Comparison of ENCODE assay signal across 9 cellular contexts in the genomic region with DNA sequence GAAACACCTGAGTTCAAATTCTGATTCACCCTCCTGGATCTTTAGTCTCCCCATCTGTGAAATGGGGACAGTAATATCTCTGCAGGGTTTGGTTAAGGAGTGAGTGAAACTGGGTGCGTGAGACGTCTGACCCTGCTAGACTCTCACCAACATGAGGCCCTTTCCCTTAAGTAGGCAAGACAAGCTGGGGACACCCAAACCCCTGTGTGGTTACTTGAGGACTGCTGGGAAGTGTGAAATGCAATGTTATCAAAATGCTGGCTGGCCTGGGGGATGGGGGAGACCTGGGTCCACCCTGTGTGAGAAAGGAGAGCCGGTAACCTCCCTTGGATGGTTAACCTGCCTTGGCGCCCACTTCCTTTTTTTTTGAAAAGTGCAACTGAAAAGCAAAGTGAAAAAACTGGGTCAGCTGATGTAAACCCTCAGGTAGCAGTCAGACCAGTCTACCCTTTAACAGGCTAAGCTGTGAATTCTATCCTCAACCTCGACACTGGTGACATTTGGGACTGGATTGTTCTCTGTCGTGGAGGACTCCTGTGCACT.
A peak's percentile ranks its signal among the peaks of the same experiment; 100 is the strongest.
DNase-seq lines count a peak whose midpoint lies in the region; ATAC-seq and TF ChIP-seq lines count a peak whose summit lies in the region.
"Had no signal": no experiment of that assay in that cellular context is flagged by ENCODE, and none has a peak within 500 bp of the region (broad histone marks: within the 10 kb centered on the region; RNA-seq: fewer than 3 reads in every experiment).

No MANE protein-coding gene starts in this region.

- H3K23ac ChIP-seq in neuronal stem cell (ENCODE audit: low read depth, low read length, poor library complexity): no peak overlapping the region

- no peak overlapping the region for H2BK15ac ChIP-seq in neuronal stem cell (ENCODE audit: low read length)

- no peak overlapping the region for H4K91ac ChIP-seq in neuronal stem cell (ENCODE audit: low read depth, low read length, poor library complexity)

- no peaks in the 10 kb centered on the region for H3K79me2 ChIP-seq in hepatocyte

- H3K4me1 ChIP-seq in neuronal stem cell (ENCODE audit: control insufficient read depth in 2 of 2, insufficient read depth in 1 of 2, low read depth in 1 of 2, low read length in 2 of 2): peaks cover 5 to 6% of the 10 kb centered on the region in 2 donors
- H3K4me1 ChIP-seq in hepatocyte (ENCODE audit: insufficient read depth): no peaks in the 10 kb centered on the region

- H3K4me3 ChIP-seq in neuronal stem cell (ENCODE audit: low read length in 2 of 2): no peak overlapping the region
- no peak overlapping the region for H3K4me3 ChIP-seq in hepatocyte
- H3K4me3 ChIP-seq: BLaER1 had no signal

- peak; percentile 87 for ATAC-seq in HG02870 (IDR thresholded peaks at IDR 0.05; ENCODE audit: unreplicated experiment)

- peak overlapping the region; percentile 73 for H3K27ac Mint-ChIP-seq in activated naive CD4-positive, alpha-beta T cell treated with anti-CD3 and anti-CD28 coated beads for 36 hours
- peak overlapping the region; percentile 85 for H3K27ac Mint-ChIP-seq in T-helper 1 cell treated with Interleukin-12 subunit alpha and Interleukin-12 subunit beta and Interleukin-4 antibody, amounts not matched to agents 30 μg/mL and 1 μg/mL, for 36 hours
- peak overlapping the region; percentile 64 for H3K27ac Mint-ChIP-seq in stimulated activated naive CD8-positive, alpha-beta T cell treated with anti-CD3 and anti-CD28 coated beads, Interleukin-15, Interleukin-2, amounts not matched to agents 100 ng/mL and 50 ng/mL, for 24 hours

- no peak overlapping the region for H3K9ac ChIP-seq in neuronal stem cell (ENCODE audit: low read depth, low read length, poor library complexity)
- H3K9ac ChIP-seq: BLaER1 had no signal

- no peaks in the 10 kb centered on the region for H4K20me1 ChIP-seq in hepatocyte (ENCODE audit: insufficient read depth, poor library complexity, severe bottlenecking)

- no peak overlapping the region for H3K4me3 Mint-ChIP-seq in activated naive CD4-positive, alpha-beta T cell treated with anti-CD3 and anti-CD28 coated beads for 36 hours
- H3K4me3 Mint-ChIP-seq in T-helper 1 cell treated with Interleukin-12 subunit alpha and Interleukin-12 subunit beta and Interleukin-4 antibody, amounts not matched to agents 30 μg/mL and 1 μg/mL, for 36 hours: peak overlapping the region; percentile 49
- no peak overlapping the region for H3K4me3 Mint-ChIP-seq in stimulated activated naive CD8-positive, alpha-beta T cell treated with anti-CD3 and anti-CD28 coated beads, Interleukin-15, Interleukin-2, amounts not matched to agents 100 ng/mL and 50 ng/mL, for 24 hours

- no peak overlapping the region for H2BK12ac ChIP-seq in neuronal stem cell (ENCODE audit: low read length)

- H2AFZ ChIP-seq in neuronal stem cell (ENCODE audit: low read length) (no peak overlapping the region), hepatocyte (no peak overlapping the region)

- peaks cover 27% of the 10 kb centered on the region for H3K4me1 Mint-ChIP-seq in activated naive CD4-positive, alpha-beta T cell treated with anti-CD3 and anti-CD28 coated beads for 36 hours (ENCODE audit: low read depth)
- H3K4me1 Mint-ChIP-seq in T-helper 1 cell treated with Interleukin-12 subunit alpha and Interleukin-12 subunit beta and Interleukin-4 antibody, amounts not matched to agents 30 μg/mL and 1 μg/mL, for 36 hours (ENCODE audit: low read depth): peaks cover 47% of the 10 kb centered on the region
- peaks cover 34% of the 10 kb centered on the region for H3K4me1 Mint-ChIP-seq in stimulated activated naive CD8-positive, alpha-beta T cell treated with anti-CD3 and anti-CD28 coated beads, Interleukin-15, Interleukin-2, amounts not matched to agents 100 ng/mL and 50 ng/mL, for 24 hours (ENCODE audit: low read depth)

- no peak overlapping the region for H4K8ac ChIP-seq in neuronal stem cell (ENCODE audit: low read depth, low read length)

- H3K9me2 ChIP-seq in hepatocyte (replicated peaks; ENCODE audit: insufficient read depth): no peaks in the 10 kb centered on the region

- CTCF ChIA-PET in activated naive CD4-positive, alpha-beta T cell treated with anti-CD3 and anti-CD28 coated beads for 36 hours (lab: Charles Lee): interaction anchor here (0.9 to 1.0 kb wide), 2 partner anchors 76 to 88 kb away, joined by 3 read pairs; no protein-coding TSS in a partner anchor

- no peak overlapping the region for H3K18ac ChIP-seq in neuronal stem cell (ENCODE audit: low read length)

- no peak overlapping the region for H2BK120ac ChIP-seq in neuronal stem cell (ENCODE audit: low read depth, low read length)

- H2BK5ac ChIP-seq in neuronal stem cell (ENCODE audit: low read length): no peak overlapping the region

- no peak overlapping the region for H3K4me2 ChIP-seq in neuronal stem cell (ENCODE audit: insufficient read depth, low read length, poor library complexity, severe bottlenecking)
- H3K4me2 ChIP-seq in hepatocyte: no peak overlapping the region
- H3K4me2 ChIP-seq: BLaER1 had no signal

- no peaks in the 10 kb centered on the region for H3K9me3 Mint-ChIP-seq in activated naive CD4-positive, alpha-beta T cell treated with anti-CD3 and anti-CD28 coated beads for 36 hours
- H3K9me3 Mint-ChIP-seq in T-helper 1 cell treated with Interleukin-12 subunit alpha and Interleukin-12 subunit beta and Interleukin-4 antibody, amounts not matched to agents 30 μg/mL and 1 μg/mL, for 36 hours: peaks cover 8% of the 10 kb centered on the region
- no peaks in the 10 kb centered on the region for H3K9me3 Mint-ChIP-seq in stimulated activated naive CD8-positive, alpha-beta T cell treated with anti-CD3 and anti-CD28 coated beads, Interleukin-15, Interleukin-2, amounts not matched to agents 100 ng/mL and 50 ng/mL, for 24 hours

- H3K9me3 ChIP-seq in neuronal stem cell (replicated peaks in 1 of 2; ENCODE audit: control insufficient read depth in 2 of 2, insufficient read depth in 1 of 2, low read depth in 1 of 2, low read length in 2 of 2) (no peaks in the 10 kb centered on the region), hepatocyte (ENCODE audit: low read depth) (no peaks in the 10 kb centered on the region)
- H3K9me3 ChIP-seq: BLaER1 had no signal

- H3K4ac ChIP-seq in neuronal stem cell (ENCODE audit: low read length): no peak overlapping the region

- H3K27ac ChIP-seq in neuronal stem cell (replicated peaks; ENCODE audit: low read length): no peak overlapping the region
- H3K27ac ChIP-seq in hepatocyte: no peak overlapping the region
- H3K27ac ChIP-seq: BLaER1 had no signal

- DNase-seq in activated naive CD4-positive, alpha-beta T cell treated with anti-CD3 and anti-CD28 coated beads for 36 hours: peak; percentile 28
- DNase-seq in activated naive CD4-positive, alpha-beta T cell (lab: John Stamatoyannopoulos, UW): no peak
- DNase-seq in COLO829 (ENCODE audit: low spot score) (no peak), neuronal stem cell (ENCODE audit: low spot score) (no peak), hepatocyte (ENCODE audit: low spot score) (no peak)

- H3K14ac ChIP-seq in neuronal stem cell (ENCODE audit: low read length): no peak overlapping the region

- intact Hi-C loops in activated naive CD4-positive, alpha-beta T cell treated with anti-CD3 and anti-CD28 coated beads for 36 hours (cut with micrococcal nuclease): loop anchor here (2.0 to 5.0 kb wide), 2 partner anchors 82 to 105 kb away; partner anchors contain the start of gene INPP5D

- TF ChIP-seq CTCF in hepatocyte (IDR thresholded peaks at IDR 0.05; ENCODE audit: poor library complexity): no peak

- H3K36me3 ChIP-seq in neuronal stem cell (replicated peaks in 1 of 2; ENCODE audit: control insufficient read depth in 2 of 2, insufficient read depth in 2 of 2, low read length in 2 of 2) (no peaks in the 10 kb centered on the region), hepatocyte (replicated peaks; ENCODE audit: insufficient read depth, low read depth) (no peaks in the 10 kb centered on the region)

- peaks cover 47% of the 10 kb centered on the region for H3K36me3 Mint-ChIP-seq in activated naive CD4-positive, alpha-beta T cell treated with anti-CD3 and anti-CD28 coated beads for 36 hours (ENCODE audit: low read depth)
- peaks cover 70% of the 10 kb centered on the region for H3K36me3 Mint-ChIP-seq in T-helper 1 cell treated with Interleukin-12 subunit alpha and Interleukin-12 subunit beta and Interleukin-4 antibody, amounts not matched to agents 30 μg/mL and 1 μg/mL, for 36 hours (ENCODE audit: low read depth)
- H3K36me3 Mint-ChIP-seq in stimulated activated naive CD8-positive, alpha-beta T cell treated with anti-CD3 and anti-CD28 coated beads, Interleukin-15, Interleukin-2, amounts not matched to agents 100 ng/mL and 50 ng/mL, for 24 hours (ENCODE audit: low read depth): peaks cover 68% of the 10 kb centered on the region

- no peaks in the 10 kb centered on the region for H3K27me3 Mint-ChIP-seq in activated naive CD4-positive, alpha-beta T cell treated with anti-CD3 and anti-CD28 coated beads for 36 hours (ENCODE audit: low read depth)
- no peaks in the 10 kb centered on the region for H3K27me3 Mint-ChIP-seq in T-helper 1 cell treated with Interleukin-12 subunit alpha and Interleukin-12 subunit beta and Interleukin-4 antibody, amounts not matched to agents 30 μg/mL and 1 μg/mL, for 36 hours (ENCODE audit: low read depth)
- H3K27me3 Mint-ChIP-seq in stimulated activated naive CD8-positive, alpha-beta T cell treated with anti-CD3 and anti-CD28 coated beads, Interleukin-15, Interleukin-2, amounts not matched to agents 100 ng/mL and 50 ng/mL, for 24 hours: no peaks in the 10 kb centered on the region

- H3K27me3 ChIP-seq in neuronal stem cell (ENCODE audit: control insufficient read depth in 3 of 3, insufficient read depth in 3 of 3, low read depth in 1 of 3, low read length in 3 of 3) (no peaks in the 10 kb centered on the region), hepatocyte (no peaks in the 10 kb centered on the region)
- H3K27me3 ChIP-seq: BLaER1 had no signal

- no CpG with 5 or more reads among the region's 6 CpGs for WGBS in neuronal stem cell (ENCODE audit: extremely low coverage in 2 of 2, insufficient read length in 2 of 2, insufficient replicate concordance in 1 of 2), 2 donors
- 81% methylated on average over 6 of the region's 6 CpGs for WGBS in hepatocyte (ENCODE audit: low lambda C conversion rate, missing lambda C conversion rate)

- H3K79me1 ChIP-seq in neuronal stem cell (ENCODE audit: low read depth, low read length): no peaks in the 10 kb centered on the region

- H2AK5ac ChIP-seq in neuronal stem cell (ENCODE audit: low read depth, low read length): no peak overlapping the region
